ENCODE assay signal across 37 cellular contexts in the genomic region with DNA sequence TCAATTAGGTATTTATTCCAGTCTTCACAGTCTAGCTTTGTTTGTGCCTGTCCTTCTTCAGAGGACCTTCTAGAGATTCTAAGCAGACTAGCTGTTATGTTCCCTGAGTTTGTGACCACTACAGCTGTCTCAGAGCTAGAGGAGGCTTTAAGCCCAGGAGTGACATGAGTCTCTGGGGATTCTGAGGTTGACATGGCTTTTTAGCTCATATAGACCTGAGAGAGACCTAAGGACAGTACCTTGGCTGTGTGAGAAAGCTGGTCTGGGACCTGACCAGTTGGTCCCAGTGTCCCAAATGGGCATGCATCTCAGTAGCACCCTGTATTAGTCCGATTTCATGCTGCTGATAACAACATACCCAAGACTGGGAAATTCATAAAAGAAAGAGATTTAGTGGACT.
"Had no signal": no experiment of that assay in that cellular context is flagged by ENCODE, and none has a peak within 500 bp of the region (broad histone marks: within the 10 kb centered on the region; RNA-seq: fewer than 3 reads in every experiment).

No MANE protein-coding gene starts in this region.

- H3K27me3 ChIP-seq: ascending aorta, cardiac muscle cell had no signal

- H3K27ac ChIP-seq: ascending aorta, cardiac muscle cell, VCaP had no signal

- H3K27me3 Mint-ChIP-seq: activated naive CD4-positive, alpha-beta T cell treated with anti-CD3 and anti-CD28 coated beads, Interleukin-2, amount 10 ng/mL, durations not matched to agents 7 days and 5 days; brain; central memory CD8-positive, alpha-beta T cell had no signal

- DNase-seq: activated CD4-positive, alpha-beta memory T cell treated with anti-CD3 and anti-CD28 coated beads, Interleukin-2, amount 10 ng/mL, durations not matched to agents 7 days and 5 days; activated CD4-positive, alpha-beta T cell treated with anti-CD3 and anti-CD28 coated beads for 1 hour; activated CD4-positive, alpha-beta T cell treated with anti-CD3 and anti-CD28 coated beads for 36 hours; activated CD4-positive, alpha-beta T cell treated with anti-CD3 and anti-CD28 coated beads for 48 hours; activated CD4-positive, alpha-beta T cell treated with anti-CD3 and anti-CD28 coated beads, Interleukin-2, amount 10 ng/mL, durations not matched to agents 7 days and 5 days; activated CD4-positive, alpha-beta T cell treated with anti-CD3 and anti-CD28 coated beads, Interleukin-2, amount 50 U/mL, for 48 hours; activated CD4-positive, CD25-positive, alpha-beta regulatory T cell; activated CD8-positive, alpha-beta memory T cell treated with anti-CD3 and anti-CD28 coated beads for 24 hours; activated CD8-positive, alpha-beta memory T cell treated with anti-CD3 and anti-CD28 coated beads, Interleukin-2, amount 10 ng/mL, durations not matched to agents 7 days and 5 days; activated CD8-positive, alpha-beta memory T cell treated with anti-CD3 and anti-CD28 coated beads, Interleukin-2, amount 50 U/mL, for 48 hours; activated CD8-positive, alpha-beta T cell treated with anti-CD3 and anti-CD28 coated beads, Interleukin-2, amount 10 ng/mL, durations not matched to agents 7 days and 5 days; activated effector memory CD4-positive, alpha-beta T cell treated with Interleukin-2 at 50 U/mL for 16 hours; activated gamma-delta T cell; activated naive CD4-positive, alpha-beta T cell treated with anti-CD3 and anti-CD28 coated beads, Interleukin-2, amount 10 ng/mL, durations not matched to agents 7 days and 5 days; activated naive CD4-positive, alpha-beta T cell treated with Interleukin-2 at 50 U/mL for 16 hours; activated naive CD8-positive, alpha-beta T cell treated with anti-CD3 and anti-CD28 coated beads, Interleukin-2, amount 10 ng/mL, durations not matched to agents 7 days and 5 days; activated naive CD8-positive, alpha-beta T cell treated with anti-CD3 and anti-CD28 coated beads, Interleukin-2, amount 50 U/mL, for 24 hours; activated T-cell treated with anti-CD3 and anti-CD28 coated beads, Interleukin-2, amount 50 U/mL, for 24 hours; activated T-cell treated with anti-CD3 and anti-CD28 coated beads, Interleukin-2, amount 50 U/mL, for 48 hours; amygdala; anterior cingulate cortex; caudate nucleus; cerebellar nuclear complex; T-helper 1 cell; T-helper 2 cell; T-helper 9 cell had no signal

- H3K4me3 Mint-ChIP-seq: activated CD4-positive, alpha-beta memory T cell treated with anti-CD3 and anti-CD28 coated beads, Interleukin-2, amount 10 ng/mL, durations not matched to agents 7 days and 5 days; activated CD4-positive, alpha-beta T cell treated with anti-CD3 and anti-CD28 coated beads for 36 hours; activated CD4-positive, alpha-beta T cell treated with anti-CD3 and anti-CD28 coated beads, Interleukin-2, amount 10 ng/mL, durations not matched to agents 7 days and 5 days; activated CD8-positive, alpha-beta memory T cell treated with anti-CD3 and anti-CD28 coated beads, Interleukin-2, amount 10 ng/mL, durations not matched to agents 7 days and 5 days; activated CD8-positive, alpha-beta T cell treated with anti-CD3 and anti-CD28 coated beads, Interleukin-2, amount 10 ng/mL, durations not matched to agents 7 days and 5 days; activated naive CD4-positive, alpha-beta T cell treated with anti-CD3 and anti-CD28 coated beads, Interleukin-2, amount 10 ng/mL, durations not matched to agents 7 days and 5 days; activated naive CD4-positive, alpha-beta T cell treated with anti-CD3 and anti-CD28 coated beads, Interleukin-2, amount 50 U/mL, for 24 hours; activated naive CD8-positive, alpha-beta T cell; activated naive CD8-positive, alpha-beta T cell treated with anti-CD3 and anti-CD28 coated beads, Interleukin-2, amount 10 ng/mL, durations not matched to agents 7 days and 5 days; activated naive CD8-positive, alpha-beta T cell treated with anti-CD3 and anti-CD28 coated beads, Interleukin-2, amount 50 U/mL, for 24 hours; activated T-cell treated with anti-CD3 and anti-CD28 coated beads, Interleukin-2, amount 50 U/mL, for 24 hours; brain; central memory CD8-positive, alpha-beta T cell; T-helper 1 cell treated with Interleukin-12 subunit alpha and Interleukin-12 subunit beta and Interleukin-4 antibody, amounts not matched to agents 30 μg/mL and 1 μg/mL, for 36 hours; T-helper 2 cell treated with Interferon-gamma antibody and Interleukin-4, amounts not matched to agents 5 μg/mL and 100 μg/mL, for 36 hours had no signal

- H3K27ac Mint-ChIP-seq: activated CD4-positive, alpha-beta memory T cell treated with anti-CD3 and anti-CD28 coated beads, Interleukin-2, amount 10 ng/mL, durations not matched to agents 7 days and 5 days; activated CD4-positive, alpha-beta T cell treated with anti-CD3 and anti-CD28 coated beads for 36 hours; activated CD4-positive, alpha-beta T cell treated with anti-CD3 and anti-CD28 coated beads, Interleukin-2, amount 10 ng/mL, durations not matched to agents 7 days and 5 days; activated CD8-positive, alpha-beta memory T cell treated with anti-CD3 and anti-CD28 coated beads, Interleukin-2, amount 10 ng/mL, durations not matched to agents 7 days and 5 days; activated CD8-positive, alpha-beta T cell treated with anti-CD3 and anti-CD28 coated beads, Interleukin-2, amount 10 ng/mL, durations not matched to agents 7 days and 5 days; activated naive CD4-positive, alpha-beta T cell treated with anti-CD3 and anti-CD28 coated beads, Interleukin-2, amount 10 ng/mL, durations not matched to agents 7 days and 5 days; activated naive CD4-positive, alpha-beta T cell treated with anti-CD3 and anti-CD28 coated beads, Interleukin-2, amount 50 U/mL, for 24 hours; activated naive CD8-positive, alpha-beta T cell; activated naive CD8-positive, alpha-beta T cell treated with anti-CD3 and anti-CD28 coated beads, Interleukin-2, amount 10 ng/mL, durations not matched to agents 7 days and 5 days; activated naive CD8-positive, alpha-beta T cell treated with anti-CD3 and anti-CD28 coated beads, Interleukin-2, amount 50 U/mL, for 24 hours; activated T-cell treated with anti-CD3 and anti-CD28 coated beads, Interleukin-2, amount 50 U/mL, for 24 hours; activated T-helper 2 cell treated with anti-CD3 and anti-CD28 coated beads, Interferon-gamma antibody, Interleukin-2, Interleukin-4, amounts not matched to agents 10 μg/mL and 5 μg/mL and 100 μg/mL, durations not matched to agents 14 hours and 24 hours and 36 hours; brain; T-helper 1 cell treated with Interleukin-12 subunit alpha and Interleukin-12 subunit beta and Interleukin-4 antibody, amounts not matched to agents 30 μg/mL and 1 μg/mL, for 36 hours; T-helper 2 cell treated with Interferon-gamma antibody and Interleukin-4, amounts not matched to agents 5 μg/mL and 100 μg/mL, for 36 hours had no signal

- H3K36me3 Mint-ChIP-seq: activated CD8-positive, alpha-beta memory T cell treated with anti-CD3 and anti-CD28 coated beads, Interleukin-2, amount 10 ng/mL, durations not matched to agents 7 days and 5 days; activated naive CD4-positive, alpha-beta T cell treated with anti-CD3 and anti-CD28 coated beads, Interleukin-2, amount 10 ng/mL, durations not matched to agents 7 days and 5 days; activated naive CD4-positive, alpha-beta T cell treated with anti-CD3 and anti-CD28 coated beads, Interleukin-2, amount 50 U/mL, for 24 hours; activated naive CD8-positive, alpha-beta T cell; activated naive CD8-positive, alpha-beta T cell treated with anti-CD3 and anti-CD28 coated beads, Interleukin-2, amount 10 ng/mL, durations not matched to agents 7 days and 5 days had no signal

- H3K36me3 ChIP-seq: ascending aorta, cardiac muscle cell had no signal

- H3K9me3 Mint-ChIP-seq: activated CD4-positive, alpha-beta T cell treated with anti-CD3 and anti-CD28 coated beads, Interleukin-2, amount 10 ng/mL, durations not matched to agents 7 days and 5 days; activated naive CD8-positive, alpha-beta T cell treated with anti-CD3 and anti-CD28 coated beads, Interleukin-2, amount 50 U/mL, for 24 hours; T-helper 1 cell treated with Interleukin-12 subunit alpha and Interleukin-12 subunit beta and Interleukin-4 antibody, amounts not matched to agents 30 μg/mL and 1 μg/mL, for 36 hours; T-helper 2 cell treated with Interferon-gamma antibody and Interleukin-4, amounts not matched to agents 5 μg/mL and 100 μg/mL, for 36 hours had no signal

- H3K4me1 Mint-ChIP-seq: activated CD4-positive, alpha-beta memory T cell treated with anti-CD3 and anti-CD28 coated beads, Interleukin-2, amount 10 ng/mL, durations not matched to agents 7 days and 5 days; activated CD4-positive, alpha-beta T cell treated with anti-CD3 and anti-CD28 coated beads for 36 hours; activated CD4-positive, alpha-beta T cell treated with anti-CD3 and anti-CD28 coated beads, Interleukin-2, amount 10 ng/mL, durations not matched to agents 7 days and 5 days; activated CD8-positive, alpha-beta memory T cell treated with anti-CD3 and anti-CD28 coated beads, Interleukin-2, amount 10 ng/mL, durations not matched to agents 7 days and 5 days; activated naive CD4-positive, alpha-beta T cell treated with anti-CD3 and anti-CD28 coated beads, Interleukin-2, amount 10 ng/mL, durations not matched to agents 7 days and 5 days; activated naive CD4-positive, alpha-beta T cell treated with anti-CD3 and anti-CD28 coated beads, Interleukin-2, amount 50 U/mL, for 24 hours; activated naive CD8-positive, alpha-beta T cell treated with anti-CD3 and anti-CD28 coated beads, Interleukin-2, amount 10 ng/mL, durations not matched to agents 7 days and 5 days; brain; central memory CD8-positive, alpha-beta T cell had no signal

- H3K4me3 ChIP-seq: ascending aorta, cardiac muscle cell had no signal

- H3K4me1 ChIP-seq: ascending aorta had no signal

- ATAC-seq: activated CD4-positive, alpha-beta T cell treated with anti-CD3 and anti-CD28 coated beads for 36 hours; activated CD4-positive, CD25-positive, alpha-beta regulatory T cell treated with anti-CD3 and anti-CD28 coated beads, Interleukin-2, amount 50 U/mL, for 24 hours; activated CD8-positive, alpha-beta memory T cell treated with anti-CD3 and anti-CD28 coated beads, Interleukin-2, amount 10 ng/mL, durations not matched to agents 7 days and 5 days; activated CD8-positive, alpha-beta T cell treated with anti-CD3 and anti-CD28 coated beads, Interleukin-2, amount 10 ng/mL, durations not matched to agents 7 days and 5 days; activated naive CD8-positive, alpha-beta T cell treated with anti-CD3 and anti-CD28 coated beads, Interleukin-2, amount 50 U/mL, for 24 hours had no signal
